9 cellular contexts compared by ENCODE assay signal in the genomic region with DNA sequence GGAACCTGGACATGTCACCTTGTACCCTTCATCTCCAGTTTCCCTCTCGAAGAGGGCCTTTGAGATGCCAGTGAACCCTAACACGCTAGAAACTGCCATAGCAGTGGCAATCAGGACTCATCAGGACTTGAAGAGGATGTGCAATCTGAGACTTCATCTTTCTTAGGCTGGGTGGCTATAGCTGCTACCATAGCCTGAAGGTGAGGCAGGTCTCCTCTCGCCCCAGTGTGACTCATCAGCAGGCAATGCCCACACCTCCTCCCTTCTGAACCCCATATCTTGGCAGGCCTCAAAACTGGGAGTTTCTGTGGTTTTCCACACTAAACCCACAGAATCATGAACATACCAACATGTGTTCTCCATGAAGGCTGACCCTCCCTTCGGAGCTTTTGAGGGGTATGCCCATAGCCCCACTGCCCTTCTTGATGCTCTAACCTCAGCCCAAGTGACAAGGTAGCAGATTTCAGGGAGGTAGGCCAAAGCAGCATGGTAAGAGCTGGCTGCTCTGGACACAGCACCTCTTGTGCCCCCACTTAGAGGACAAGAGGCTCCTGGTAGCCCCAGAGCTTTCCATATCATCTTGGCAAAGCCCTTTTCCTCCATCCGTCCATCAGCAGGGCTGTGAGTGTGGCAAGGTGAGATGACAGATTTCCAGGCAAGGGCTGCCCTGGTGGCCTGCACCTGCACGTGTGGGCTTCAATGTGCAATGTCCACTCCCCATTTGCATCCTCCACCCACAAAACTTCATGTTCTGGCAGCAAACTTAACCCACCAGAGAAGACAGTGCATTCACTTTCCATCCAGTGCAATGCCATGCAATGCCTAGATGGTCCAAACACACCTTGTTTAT. TPM values are rescaled to one million over a fixed set of nuclear protein-coding genes. Genes with fewer than 3 reads are reported as not detected.
A peak's percentile ranks its signal among the peaks of the same experiment; 100 is the strongest.
DNase-seq lines count a peak whose midpoint lies in the region; ATAC-seq and TF ChIP-seq lines count a peak whose summit lies in the region.
"Had no signal": no experiment of that assay in that cellular context is flagged by ENCODE, and none has a peak within 500 bp of the region (broad histone marks: within the 10 kb centered on the region; RNA-seq: fewer than 3 reads in every experiment).

No MANE protein-coding gene starts in this region.

- no peak for TF ChIP-seq POLR2A in heart left ventricle (IDR thresholded peaks at IDR 0.05)

- no peaks in the 10 kb centered on the region for H3K27me3 ChIP-seq in heart left ventricle

- intact Hi-C loops in heart left ventricle (cut with DNase I): loop anchor here in 3 of 10 donors (5.0 to 10.0 kb wide), 3 partner anchors 120 to 333 kb away; a partner anchor contains a TSS

- H3K36me3 ChIP-seq in SK-N-MC (ENCODE audit: insufficient read depth, low read length) (no peaks in the 10 kb centered on the region), heart left ventricle (peaks cover 0 to 6% (median 0%) of the 10 kb centered on the region in 9 donors)

- no peak for ATAC-seq in heart left ventricle

- no peak for TF ChIP-seq CTCF in fibroblast of the aortic adventitia (IDR thresholded peaks at IDR 0.05; ENCODE audit: insufficient read depth, low read length)
- TF ChIP-seq CTCF in heart left ventricle (IDR thresholded peaks at IDR 0.05): no peak

- in situ Hi-C loops in G401 (cut with HindIII; ENCODE audit: low sequenced_read_pairs): loop anchor here (25.0 kb wide), 1 partner anchor 263 kb away; a partner anchor contains a TSS

- DNase-seq in NCI-H524 (lab: John Stamatoyannopoulos, UW): peak; percentile 52 to 64
- no peak for DNase-seq in NCI-H524 treated with DMSO at 0.1 percent for 48 hours (lab: John Stamatoyannopoulos, UW)
- no peak for DNase-seq in SK-N-MC (ENCODE audit: low read depth, low spot score)
- peak; percentile 41 for DNase-seq in fibroblast of the aortic adventitia (ENCODE audit: low read depth)
- peak; percentile 14 for DNase-seq in stimulated activated CD8-positive, alpha-beta memory T cell treated with anti-CD3 and anti-CD28 coated beads, Interleukin-4, amount 100 ng/mL, for 24 hours (ENCODE audit: low read depth)
- no peak for DNase-seq in G401 (ENCODE audit: low spot score)
- no peak for DNase-seq in cerebellum (ENCODE audit: low spot score)
- DNase-seq in heart left ventricle: no peak

- H3K9ac ChIP-seq in SK-N-MC (ENCODE audit: insufficient read length): no peak overlapping the region

- H3K27ac ChIP-seq in SK-N-MC (no peak overlapping the region), heart left ventricle (peak overlapping the region in 5 of 12 donors; percentile 5 to 99 (median 87))

- peaks cover 3 to 76% (median 53%) of the 10 kb centered on the region in 12 donors for H3K4me1 ChIP-seq in heart left ventricle

- WGBS in heart left ventricle, 4 donors: 42 to 64% (median 55%) methylated on average over 6 of the region's 6 CpGs

- H3K4me3 ChIP-seq in SK-N-MC (peak overlapping the region; percentile 87; the same call in 1 of the 2 replicates), fibroblast of the aortic adventitia (ENCODE audit: low read depth, low read length) (peak overlapping the region; percentile 22), heart left ventricle (peak overlapping the region in 4 of 12 donors; percentile 76 to 90 (median 84))

- no peaks in the 10 kb centered on the region for H3K9me3 ChIP-seq in SK-N-MC (ENCODE audit: low read depth, low read length)
- no peaks in the 10 kb centered on the region for H3K9me3 ChIP-seq in heart left ventricle

RNA-seq across cellular contexts. Expression of a gene that starts 2.6 kb away (rescaled TPM):
- total RNA-seq in fibroblast of the aortic adventitia (ENCODE audit: low replicate concordance) (35.9 and 47.3 TPM in 2 replicates), cerebellum (107 TPM), heart left ventricle (10 to 100 TPM; 67.1 to 95.8 (median 81.7) TPM)
- 19.3 and 24.9 TPM in 2 replicates for total RNA-seq in G401 (2014; rRNA removed; shearing (Covaris generic))
- polyA plus RNA-seq in heart left ventricle: 10 to 100 TPM; 66.7 to 99.5 TPM

RNA-seq across cellular contexts. Expression of a gene that starts 4.0 kb away (rescaled TPM):
- 0.36 and 2.8 TPM in 2 replicates for total RNA-seq in fibroblast of the aortic adventitia (ENCODE audit: low replicate concordance)
- not detected in 2 replicates for total RNA-seq in G401 (2014; rRNA removed; shearing (Covaris generic))
- 629 TPM for total RNA-seq in cerebellum
- 1 to 10 TPM in 1 of 9 donors, under 1 TPM in 3, not detected in 5; 0.24 to 4.6 (median 0.57) TPM for total RNA-seq in heart left ventricle
- 1 to 10 TPM in 1 of 2 donors, under 1 TPM in 1; 0.23 to 1.1 TPM for polyA plus RNA-seq in heart left ventricle
- total RNA-seq: pulmonary artery endothelial cell had no signal

Comparison
In these comparisons a context has a peak if more than half of its experiments do, and no peak if none do; other contexts are left out.
1. DNase-seq: peak in NCI-H524 (2 of 2), fibroblast of the aortic adventitia (single experiment) and stimulated activated CD8-positive, alpha-beta memory T cell treated with anti-CD3 and anti-CD28 coated beads, Interleukin-4, amount 100 ng/mL, for 24 hours (single experiment); none in NCI-H524 treated with DMSO at 0.1 percent for 48 hours (single experiment), SK-N-MC (single experiment), G401 (single experiment), cerebellum (single experiment) and heart left ventricle (0 of 5).
2. RNA of a gene that starts 4.0 kb away (total RNA-seq): 629 TPM in cerebellum (single experiment); 0.36 to 2.8 TPM in fibroblast of the aortic adventitia, not detected in G401 and 0.24 to 4.6 TPM in heart left ventricle; every median in the first group is over 100 times any median in the second.